9 cellular contexts compared by ENCODE assay signal in genomic region chr10:97534746-97535367, GRCh38. TPM values are rescaled to one million over a fixed set of nuclear protein-coding genes. Genes with fewer than 3 reads are reported as not detected.
DNase-seq lines count a peak whose midpoint lies in the region; ATAC-seq and TF ChIP-seq lines count a peak whose summit lies in the region.
"Had no signal": no experiment of that assay in that cellular context is flagged by ENCODE, and none has a peak within 500 bp of the region (broad histone marks: within the 10 kb centered on the region; RNA-seq: fewer than 3 reads in every experiment).

No MANE protein-coding gene starts in this region.

- no peaks in the 10 kb centered on the region for H3K4me1 Mint-ChIP-seq in activated naive CD4-positive, alpha-beta T cell treated with anti-CD3 and anti-CD28 coated beads, Interleukin-2, amount 10 ng/mL, durations not matched to agents 7 days and 5 days

- H3K27ac ChIP-seq in stomach = no peak overlapping the region
- H3K27ac ChIP-seq: thoracic aorta had no signal

- no peak overlapping the region for H3K4me3 Mint-ChIP-seq in activated naive CD4-positive, alpha-beta T cell treated with anti-CD3 and anti-CD28 coated beads, Interleukin-2, amount 10 ng/mL, durations not matched to agents 7 days and 5 days

- in situ Hi-C loops in G401 (cut with HindIII; ENCODE audit: low sequenced_read_pairs) = no loop called here

- CTCF ChIA-PET in activated naive CD4-positive, alpha-beta T cell treated with anti-CD3 and anti-CD28 coated beads, Interleukin-2, amount 10 ng/mL, durations not matched to agents 7 days and 5 days (lab: Charles Lee) = interaction anchor here (1.2 to 7.4 kb wide), 13 partner anchors 8 to 82 kb away, joined by 3 to 76 read pairs (median 5); no protein-coding TSS in a partner anchor

- H3K4me3 ChIP-seq in stomach = no peak overlapping the region
- H3K4me3 ChIP-seq: thoracic aorta had no signal

- no peaks in the 10 kb centered on the region for H3K9me3 ChIP-seq in stomach
- H3K9me3 ChIP-seq: thoracic aorta had no signal

- no peak for TF ChIP-seq POLR2A in stomach (IDR thresholded peaks at IDR 0.05)

- no peaks in the 10 kb centered on the region for H3K27me3 Mint-ChIP-seq in activated naive CD4-positive, alpha-beta T cell treated with anti-CD3 and anti-CD28 coated beads, Interleukin-2, amount 10 ng/mL, durations not matched to agents 7 days and 5 days

- no peaks in the 10 kb centered on the region for H3K9me3 Mint-ChIP-seq in activated naive CD4-positive, alpha-beta T cell treated with anti-CD3 and anti-CD28 coated beads, Interleukin-2, amount 10 ng/mL, durations not matched to agents 7 days and 5 days

- ATAC-seq in stimulated activated naive CD8-positive, alpha-beta T cell treated with anti-CD3 and anti-CD28 coated beads, Interleukin-15, Interleukin-2, amounts not matched to agents 100 U/mL and 50 U/mL, for 24 hours = peak; percentile 61
- no peak for ATAC-seq in GM19023 (IDR thresholded peaks at IDR 0.05; ENCODE audit: unreplicated experiment)

- TF ChIP-seq EP300 in stomach (IDR thresholded peaks at IDR 0.05) = no peak

- H3K36me3 ChIP-seq in stomach = no peaks in the 10 kb centered on the region
- H3K36me3 ChIP-seq: thoracic aorta had no signal

- 66 to 77% (median 69%) methylated on average over 6 of the region's 6 CpGs for WGBS in stomach, 5 donors

- no peak overlapping the region for H3K27ac Mint-ChIP-seq in activated naive CD4-positive, alpha-beta T cell treated with anti-CD3 and anti-CD28 coated beads, Interleukin-2, amount 10 ng/mL, durations not matched to agents 7 days and 5 days

- peak in 2 of 7 experiments; percentile 23 to 26 for TF ChIP-seq CTCF in stomach (IDR thresholded peaks at IDR 0.05)

- intact Hi-C loops in stomach (cut with DNase I; ENCODE audit: low total_unique reads) = no loop called here

- H3K4me1 ChIP-seq in stomach = peaks cover 0 to 6% (median 4%) of the 10 kb centered on the region in 4 donors

- DNase-seq in G401 (ENCODE audit: low spot score) = peak; percentile 37
- peak; percentile 40 to 68 for DNase-seq in Kasumi-1 (lab: John Stamatoyannopoulos, UW)
- DNase-seq in activated naive CD4-positive, alpha-beta T cell treated with anti-CD3 and anti-CD28 coated beads, Interleukin-2, amount 10 ng/mL, durations not matched to agents 7 days and 5 days = peak; percentile 47
- DNase-seq in iris pigment epithelial cell (ENCODE audit: low read depth) = peak; percentile 53
- peak; percentile 50 for DNase-seq in stimulated activated naive CD8-positive, alpha-beta T cell treated with anti-CD3 and anti-CD28 coated beads, Interleukin-15, Interleukin-2, amounts not matched to agents 100 U/mL and 50 U/mL, for 24 hours
- no peak for DNase-seq in NCI-H226
- DNase-seq in stomach = no peak

- no peaks in the 10 kb centered on the region for H3K36me3 Mint-ChIP-seq in activated naive CD4-positive, alpha-beta T cell treated with anti-CD3 and anti-CD28 coated beads, Interleukin-2, amount 10 ng/mL, durations not matched to agents 7 days and 5 days

- no peaks in the 10 kb centered on the region for H3K27me3 ChIP-seq in stomach

RNA-seq across cellular contexts. Expression of gene UBTD1, which starts 36.1 kb away (rescaled TPM):
- total RNA-seq in G401 (2014; rRNA removed; shearing (Covaris generic)) = 32.5 and 39.5 TPM in 2 replicates
- total RNA-seq in stomach = 10 to 100 TPM in 1 of 5 donors, 1 to 10 TPM in 4; 1.3 to 22.9 (median 3.1) TPM
- 10 to 100 TPM in 2 of 3 donors, 1 to 10 TPM in 1; 9.3 to 14.8 (median 10.5) TPM for polyA plus RNA-seq in stomach

RNA-seq across cellular contexts. Expression of gene MMS19, which starts 36.6 kb away (rescaled TPM):
- total RNA-seq in G401 (2014; rRNA removed; shearing (Covaris generic)) = 67.8 and 89.3 TPM in 2 replicates
- 100 to 1,000 TPM in 1 of 5 donors, 10 to 100 TPM in 4; 55.1 to 146 (median 59.7) TPM for total RNA-seq in stomach
- 10 to 100 TPM; 30.9 to 59.6 (median 30.9) TPM for polyA plus RNA-seq in stomach

RNA-seq across cellular contexts. Expression of gene ANKRD2, which starts 37.7 kb away (rescaled TPM):
- 0.41 and 3.4 TPM in 2 replicates for total RNA-seq in G401 (2014; rRNA removed; shearing (Covaris generic))
- total RNA-seq in stomach = not detected
- 1 to 10 TPM in 1 of 3 donors, under 1 TPM in 2; 0.25 to 9.9 (median 0.68) TPM for polyA plus RNA-seq in stomach

RNA-seq across cellular contexts. Expression of gene HOGA1, which starts 49.3 kb away (rescaled TPM):
- total RNA-seq in G401 (2014; rRNA removed; shearing (Covaris generic)) = 8.0 and 8.1 TPM in 2 replicates
- total RNA-seq in stomach = not detected
- polyA plus RNA-seq in stomach = under 1 TPM in 1 of 3 donors, not detected in 2; 0.38 TPM

RNA-seq across cellular contexts. Expression of gene C10orf62, which starts 54.7 kb away (rescaled TPM):
- total RNA-seq in G401 (2014; rRNA removed; shearing (Covaris generic)) = 0.24 TPM in 1 of 2 replicates, not detected in the other
- not detected for total RNA-seq in stomach
- polyA plus RNA-seq in stomach = not detected

Comparison
In these comparisons a context has a peak if more than half of its experiments do, and no peak if none do; other contexts are left out.
1. DNase-seq: peak in G401 (single experiment), Kasumi-1 (2 of 2), activated naive CD4-positive, alpha-beta T cell treated with anti-CD3 and anti-CD28 coated beads, Interleukin-2, amount 10 ng/mL, durations not matched to agents 7 days and 5 days (single experiment), iris pigment epithelial cell (single experiment) and stimulated activated naive CD8-positive, alpha-beta T cell treated with anti-CD3 and anti-CD28 coated beads, Interleukin-15, Interleukin-2, amounts not matched to agents 100 U/mL and 50 U/mL, for 24 hours (single experiment); none in NCI-H226 (single experiment) and stomach (single experiment).